9 cellular contexts compared by ENCODE assay signal in the genomic region with DNA sequence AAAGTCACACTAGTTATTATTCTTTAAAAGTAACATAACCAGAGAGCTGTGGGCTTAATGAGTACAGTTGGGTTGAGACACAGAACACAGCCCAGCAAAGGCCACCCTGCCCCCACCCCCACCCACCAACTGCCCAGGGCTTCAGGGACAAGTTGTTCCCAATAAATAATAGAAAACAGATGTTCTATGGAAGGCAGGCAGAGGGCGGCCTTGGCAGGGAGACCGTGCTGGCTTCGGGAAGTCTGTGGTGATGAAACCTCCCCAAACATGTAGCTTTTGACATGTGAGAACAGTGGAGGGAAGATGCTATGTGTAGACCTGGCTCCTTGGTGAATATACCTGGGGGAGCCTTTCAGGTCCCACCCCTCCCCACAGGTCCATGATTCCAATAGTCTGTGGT. TPM values are rescaled to one million over a fixed set of nuclear protein-coding genes. Genes with fewer than 3 reads are reported as not detected.
DNase-seq lines count a peak whose midpoint lies in the region; ATAC-seq, FAIRE-seq and TF ChIP-seq lines count a peak whose summit lies in the region.
"Had no signal": no experiment of that assay in that cellular context is flagged by ENCODE, and none has a peak within 500 bp of the region (broad histone marks: within the 10 kb centered on the region; RNA-seq: fewer than 3 reads in every experiment).

No MANE protein-coding gene starts in this region.

- peak; percentile 8 for DNase-seq in activated CD4-positive, alpha-beta T cell treated with anti-CD3 and anti-CD28 coated beads for 36 hours
- DNase-seq in activated CD4-positive, alpha-beta T cell treated with anti-CD3 and anti-CD28 coated beads, Interleukin-2, amount 50 U/mL, for 48 hours = no peak
- DNase-seq in GM12878 (ENCODE audit: low read depth, low spot score) (no peak), thyroid gland (peak in 1 of 2 donors; percentile 31), NCI-H2029 (lab: John Stamatoyannopoulos, UW) (no peak), progenitor cell of endocrine pancreas (ENCODE audit: low spot score, unreplicated experiment) (no peak)

- no peak for TF ChIP-seq RAD21 in GM12878 (IDR thresholded peaks at IDR 0.05; ENCODE audit: insufficient read depth, low read depth, low read length)

- H3K27ac ChIP-seq in GM12878 (ENCODE audit: control insufficient read depth, insufficient read depth) (peak overlapping the region; percentile 20; the same call in 1 of the 2 replicates), layer of hippocampus (ENCODE audit: low read depth, low read length) (peak overlapping the region; percentile 81), thyroid gland (peak overlapping the region in 2 of 3 donors; percentile 10 to 20)
- H3K27ac ChIP-seq: BLaER1 treated with 17β-estradiol and CSF1 and Interleukin-3, amounts not matched to agents 10 nM and 100 nM had no signal

- H3K9ac ChIP-seq in GM12878 (ENCODE audit: control insufficient read depth, insufficient read depth, low read length) = no peak overlapping the region
- H3K9ac ChIP-seq: BLaER1 treated with 17β-estradiol and CSF1 and Interleukin-3, amounts not matched to agents 10 nM and 100 nM had no signal

- peaks cover 35 to 52% of the 10 kb centered on the region in 2 experiments for H3K36me3 ChIP-seq in GM12878 (ENCODE audit: control insufficient read depth in 2 of 2, insufficient read depth in 2 of 2, low read length in 1 of 2)
- no peaks in the 10 kb centered on the region for H3K36me3 ChIP-seq in thyroid gland

- no peaks in the 10 kb centered on the region for H3K9me3 Mint-ChIP-seq in activated CD4-positive, alpha-beta T cell treated with anti-CD3 and anti-CD28 coated beads for 36 hours (ENCODE audit: low read depth)
- no peaks in the 10 kb centered on the region for H3K9me3 Mint-ChIP-seq in progenitor cell of endocrine pancreas (ENCODE audit: low read depth)

- no peak for ATAC-seq in activated CD4-positive, alpha-beta T cell treated with anti-CD3 and anti-CD28 coated beads for 36 hours
- ATAC-seq in GM12878 (no peak), HG02884 (IDR thresholded peaks at IDR 0.05; ENCODE audit: unreplicated experiment) (no peak)

- BruUV-seq in GM12878 (replicated peaks; lab: Mats Ljungman, UMichigan) = no TSS peak

- in situ Hi-C loops in GM12878 (cut with MboI) = no loop called here

- H3K9me3 ChIP-seq in GM12878 (replicated peaks; ENCODE audit: control insufficient read depth, insufficient read depth, low read length) (peaks cover 2% of the 10 kb centered on the region; the same call in 1 of the 3 replicates), thyroid gland (no peaks in the 10 kb centered on the region)

- H3K4me3 Mint-ChIP-seq in activated CD4-positive, alpha-beta T cell treated with anti-CD3 and anti-CD28 coated beads for 36 hours = peak overlapping the region; percentile 34
- H3K4me3 Mint-ChIP-seq in progenitor cell of endocrine pancreas (ENCODE audit: low read depth) = no peak overlapping the region

- CTCF ChIA-PET in activated CD4-positive, alpha-beta T cell treated with anti-CD3 and anti-CD28 coated beads for 36 hours (lab: Charles Lee) = interaction anchor here (0.6 to 2.0 kb wide), 13 partner anchors 9 to 161 kb away, joined by 3 to 13 read pairs (median 3); no protein-coding TSS in a partner anchor
- CTCF ChIA-PET in GM12878 (lab: Yijun Ruan, JAX) = interaction anchor here (0.6 to 3.4 kb wide), 10 partner anchors 9 to 91 kb away, joined by 3 to 19 read pairs (median 4); no protein-coding TSS in a partner anchor

- H3K27ac Mint-ChIP-seq in activated CD4-positive, alpha-beta T cell treated with anti-CD3 and anti-CD28 coated beads for 36 hours = peak overlapping the region; percentile 67
- no peak overlapping the region for H3K27ac Mint-ChIP-seq in progenitor cell of endocrine pancreas

- SMC1A ChIA-PET in GM12878 (lab: Charles Lee; ENCODE audit: uncharacterized antibody, unreplicated experiment) = interaction anchor here (1.1 to 26.1 kb wide), 8 partner anchors 9 to 65 kb away, joined by 3 to 522 read pairs (median 9); no protein-coding TSS in a partner anchor

- peaks cover 94% of the 10 kb centered on the region for H3K36me3 Mint-ChIP-seq in activated CD4-positive, alpha-beta T cell treated with anti-CD3 and anti-CD28 coated beads for 36 hours (ENCODE audit: low read depth)
- H3K36me3 Mint-ChIP-seq in progenitor cell of endocrine pancreas (ENCODE audit: insufficient read depth) = peaks cover 5% of the 10 kb centered on the region

- TF ChIP-seq CTCF in GM12878 (IDR thresholded peaks at IDR 0.05 in 2 of 3, conservative IDR thresholded peaks at IDR 0.05 in 1 of 3; ENCODE audit: control insufficient read depth in 2 of 3, extremely low read depth in 1 of 3, insufficient read depth in 1 of 3, low read depth in 3 of 3, low read length in 3 of 3) (no peak; a peak in 1 of 6 replicates), thyroid gland (IDR thresholded peaks at IDR 0.05) (no peak), progenitor cell of endocrine pancreas (IDR thresholded peaks at IDR 0.05; ENCODE audit: unreplicated experiment) (no peak)

- 95% methylated on average over 3 of the region's 3 CpGs for WGBS in GM12878 (ENCODE audit: insufficient coverage, insufficient replicate concordance, low lambda C conversion rate, missing lambda C conversion rate)
- 63 to 77% methylated on average over 3 of the region's 3 CpGs for WGBS in thyroid gland, 2 donors

- RAD21 ChIA-PET in GM12878 (lab: Charles Lee; ENCODE audit: unreplicated experiment) = interaction anchor here (0.8 to 11.9 kb wide), 6 partner anchors 9 to 39 kb away, joined by 3 to 196 read pairs (median 3); partner anchors contain the start of gene PHF19

- POLR2A ChIA-PET in activated CD4-positive, alpha-beta T cell treated with anti-CD3 and anti-CD28 coated beads for 36 hours (lab: Charles Lee) = interaction anchor here (0.9 to 1.8 kb wide), 6 partner anchors 8 to 70 kb away, joined by 3 to 10 read pairs (median 5); no protein-coding TSS in a partner anchor
- POLR2A ChIA-PET in GM12878 (lab: Charles Lee) = interaction anchor here (0.6 to 11.5 kb wide), 10 partner anchors 9 to 30 kb away, joined by 3 to 224 read pairs (median 6); no protein-coding TSS in a partner anchor

- H3K27me3 ChIP-seq in GM12878 (replicated peaks in 1 of 2; ENCODE audit: control insufficient read depth in 2 of 2, insufficient read depth in 2 of 2, low read length in 1 of 2) (no peaks in the 10 kb centered on the region), layer of hippocampus (ENCODE audit: control insufficient read depth, insufficient read depth, low read length) (no peaks in the 10 kb centered on the region), thyroid gland (no peaks in the 10 kb centered on the region)
- H3K27me3 ChIP-seq: BLaER1 treated with 17β-estradiol and CSF1 and Interleukin-3, amounts not matched to agents 10 nM and 100 nM had no signal

- H3K4me1 Mint-ChIP-seq in activated CD4-positive, alpha-beta T cell treated with anti-CD3 and anti-CD28 coated beads for 36 hours = peaks cover 87% of the 10 kb centered on the region
- H3K4me1 Mint-ChIP-seq in progenitor cell of endocrine pancreas (ENCODE audit: low read depth) = peaks cover 2% of the 10 kb centered on the region

- H3K27me3 Mint-ChIP-seq in activated CD4-positive, alpha-beta T cell treated with anti-CD3 and anti-CD28 coated beads for 36 hours = no peaks in the 10 kb centered on the region
- no peaks in the 10 kb centered on the region for H3K27me3 Mint-ChIP-seq in progenitor cell of endocrine pancreas

- intact Hi-C loops in activated CD4-positive, alpha-beta T cell treated with anti-CD3 and anti-CD28 coated beads for 36 hours (cut with DNase I, micrococcal nuclease) = loop anchor here in 1 of 2 experiments (1.0 kb wide), 1 partner anchor 10 kb away; the partner anchor contains the start of gene TRAF1
- intact Hi-C loops in GM12878 (cut with micrococcal nuclease; ENCODE audit: unreplicated experiment) = no loop called here
- intact Hi-C loops in thyroid gland (cut with DNase I) = no loop called here

- no peak overlapping the region for H2AFZ ChIP-seq in GM12878 (ENCODE audit: control insufficient read depth, low read depth, low read length)

- H3K4me1 ChIP-seq in GM12878 (ENCODE audit: control insufficient read depth, insufficient read depth, low read length) (peaks cover 21% of the 10 kb centered on the region), thyroid gland (peaks cover 0 to 18% of the 10 kb centered on the region in 2 donors)

- H3K4me2 ChIP-seq in GM12878 (ENCODE audit: control insufficient read depth, insufficient read depth) = peak overlapping the region; percentile 35
- H3K4me2 ChIP-seq: BLaER1 treated with 17β-estradiol and CSF1 and Interleukin-3, amounts not matched to agents 10 nM and 100 nM had no signal

- H3K4me3 ChIP-seq in GM12878 (no peak overlapping the region), thyroid gland (replicated peaks in 1 of 3) (no peak overlapping the region)
- H3K4me3 ChIP-seq: BLaER1 treated with 17β-estradiol and CSF1 and Interleukin-3, amounts not matched to agents 10 nM and 100 nM had no signal

- FAIRE-seq in GM12878 (lab: Jason Lieb, UNC) = no peak

- H3K79me2 ChIP-seq in GM12878 (ENCODE audit: control insufficient read depth, insufficient read depth, low read length) = peaks cover 62% of the 10 kb centered on the region

- TF ChIP-seq EP300 in GM12878 (IDR thresholded peaks at IDR 0.05; ENCODE audit: borderline replicate concordance in 1 of 2, control insufficient read depth in 1 of 2, low read depth in 2 of 2, low read length in 2 of 2) = no peak

- no peak for TF ChIP-seq POLR2A in GM12878 (IDR thresholded peaks at IDR 0.05; ENCODE audit: low read depth, low read length)
- no peak for TF ChIP-seq POLR2A in thyroid gland (IDR thresholded peaks at IDR 0.05)

- H4K20me1 ChIP-seq in GM12878 (ENCODE audit: control insufficient read depth, insufficient read depth) = no peaks in the 10 kb centered on the region
- H4K20me1 ChIP-seq: BLaER1 treated with 17β-estradiol and CSF1 and Interleukin-3, amounts not matched to agents 10 nM and 100 nM had no signal

RNA-seq across cellular contexts. Expression of gene TRAF1, which starts 10.0 kb away (rescaled TPM):
- 100 to 1,000 TPM; 103 to 113 TPM for total RNA-seq in activated CD4-positive, alpha-beta T cell treated with anti-CD3 and anti-CD28 coated beads for 36 hours
- 317 and 349 TPM in 2 replicates for total RNA-seq in GM12878 (2013; cell fraction: nucleolus; rRNA removed)
- total RNA-seq in GM12878 (2014; rRNA removed) (144 and 153 TPM in 2 replicates), GM12878 (2014; rRNA removed; fragmentation: Illumina TruSeq; extraction: Trizol) (111 and 116 TPM in 2 replicates), GM12878 (2021) (163 and 164 TPM in 2 replicates), thyroid gland (1 to 10 TPM; 5.7 to 7.8 (median 6.6) TPM), progenitor cell of endocrine pancreas (6.7 TPM in 2 replicates)
- 44.2 TPM for polyA plus RNA-seq in GM12878 (2011; ENCODE audit: low read depth)
- polyA plus RNA-seq in GM12878 (2011; rRNA removed) (106 and 147 TPM in 2 replicates), GM12878 (2014; fragmentation: Illumina TruSeq; extraction: Trizol) (82.8 and 140 TPM in 2 replicates), GM12878 (2014; fragmentation: Nextera tagmentation; extraction: Ambion mirVana) (10 to 100 TPM; 13.8 to 16.6 TPM), GM12878 (2014; rRNA removed) (153 and 156 TPM in 2 replicates), GM12878 (2016; fragmentation: Nextera tagmentation; extraction: Ambion mirVana) (10 to 100 TPM; 69.6 to 79.5 TPM)
- polyA plus RNA-seq in GM12878 (2011; cell fraction: cytosol; rRNA removed) = 186 and 209 TPM in 2 replicates
- polyA plus RNA-seq in GM12878 (2011; cell fraction: nucleus; rRNA removed) = 205 and 241 TPM in 2 replicates
- polyA plus RNA-seq in GM12878 (2012) = 65.1 and 86.6 TPM in 2 replicates
- 194 and 283 TPM in 2 replicates for polyA minus RNA-seq in GM12878 (2011; rRNA and poly(A)+ RNA removed)
- 61.2 and 66.6 TPM in 2 replicates for polyA minus RNA-seq in GM12878 (2011; cell fraction: cytosol; rRNA and poly(A)+ RNA removed)
- 99.3 and 141 TPM in 2 replicates for polyA minus RNA-seq in GM12878 (2011; cell fraction: nucleus; rRNA and poly(A)+ RNA removed)

RNA-seq across cellular contexts. Expression of gene PHF19, which starts 39.6 kb away (rescaled TPM):
- total RNA-seq in activated CD4-positive, alpha-beta T cell treated with anti-CD3 and anti-CD28 coated beads for 36 hours = 100 to 1,000 TPM; 168 to 169 TPM
- 127 and 130 TPM in 2 replicates for total RNA-seq in GM12878 (2013; cell fraction: nucleolus; rRNA removed)
- total RNA-seq in GM12878 (2014; rRNA removed) (74.9 and 81.1 TPM in 2 replicates), GM12878 (2014; rRNA removed; fragmentation: Illumina TruSeq; extraction: Trizol) (63.1 and 74.8 TPM in 2 replicates), GM12878 (2021) (116 and 133 TPM in 2 replicates), thyroid gland (10 to 100 TPM; 10.8 to 24.1 (median 13.1) TPM), progenitor cell of endocrine pancreas (27.2 and 28.4 TPM in 2 replicates)
- polyA plus RNA-seq in GM12878 (2011; ENCODE audit: low read depth) = 38.7 TPM
- polyA plus RNA-seq in GM12878 (2011; rRNA removed) (45.5 and 71.1 TPM in 2 replicates), GM12878 (2014; fragmentation: Illumina TruSeq; extraction: Trizol) (64.7 and 94.2 TPM in 2 replicates), GM12878 (2014; fragmentation: Nextera tagmentation; extraction: Ambion mirVana) (10 to 100 TPM; 26.0 to 50.2 TPM), GM12878 (2014; rRNA removed) (98.6 and 106 TPM in 2 replicates), GM12878 (2016; fragmentation: Nextera tagmentation; extraction: Ambion mirVana) (100 to 1,000 TPM in 1 of 2 experiments, 10 to 100 TPM in 1; 97.9 to 113 TPM)
- 118 and 119 TPM in 2 replicates for polyA plus RNA-seq in GM12878 (2011; cell fraction: cytosol; rRNA removed)
- 334 and 350 TPM in 2 replicates for polyA plus RNA-seq in GM12878 (2011; cell fraction: nucleus; rRNA removed)
- 63.6 and 78.6 TPM in 2 replicates for polyA plus RNA-seq in GM12878 (2012)
- 85.9 and 103 TPM in 2 replicates for polyA minus RNA-seq in GM12878 (2011; rRNA and poly(A)+ RNA removed)
- polyA minus RNA-seq in GM12878 (2011; cell fraction: cytosol; rRNA and poly(A)+ RNA removed) = 31.7 and 47.3 TPM in 2 replicates
- polyA minus RNA-seq in GM12878 (2011; cell fraction: nucleus; rRNA and poly(A)+ RNA removed) = 69.5 and 128 TPM in 2 replicates

Comparison
In these comparisons a context has a peak if more than half of its experiments do, and no peak if none do; other contexts are left out.
1. H3K27ac ChIP-seq: peak in every context shown above with its lines; median percentile 81 in layer of hippocampus; 20 in GM12878; 15 in thyroid gland.
2. RNA of gene TRAF1, which starts 10.0 kb away (total RNA-seq): 111 to 349 TPM in GM12878 and 103 to 113 TPM in activated CD4-positive, alpha-beta T cell treated with anti-CD3 and anti-CD28 coated beads for 36 hours; 5.7 to 7.8 TPM in thyroid gland and 6.7 TPM in progenitor cell of endocrine pancreas; every median in the first group is over 10 times any median in the second.